In genomic region chr19:41321600-41322270, GRCh38 we compare ENCODE assay signal across 1 cellular context.
TF ChIP-seq lines count a peak whose summit lies in the region.

No MANE protein-coding gene starts in this region.

TF ChIP-seq in GM12891, 5 proteins besides CTCF, POLR2A, EP300 and RAD21:
- peak; percentile 43; the same call in 1 of the 2 replicates for TF ChIP-seq POU2F2 (IDR thresholded peaks at IDR 0.05; ENCODE audit: low read depth, low read length)
- TF ChIP-seq SPI1 (IDR thresholded peaks at IDR 0.05; ENCODE audit: low read depth, low read length), result no peak
- no peak for TF ChIP-seq PAX5 (IDR thresholded peaks at IDR 0.05; ENCODE audit: insufficient read depth, low read length, severe bottlenecking)
- no peak for TF ChIP-seq POLR2AphosphoS5 (IDR thresholded peaks at IDR 0.05; ENCODE audit: low read depth, low read length)
